Comparison of ENCODE assay signal across 14 cellular contexts in the genomic region with DNA sequence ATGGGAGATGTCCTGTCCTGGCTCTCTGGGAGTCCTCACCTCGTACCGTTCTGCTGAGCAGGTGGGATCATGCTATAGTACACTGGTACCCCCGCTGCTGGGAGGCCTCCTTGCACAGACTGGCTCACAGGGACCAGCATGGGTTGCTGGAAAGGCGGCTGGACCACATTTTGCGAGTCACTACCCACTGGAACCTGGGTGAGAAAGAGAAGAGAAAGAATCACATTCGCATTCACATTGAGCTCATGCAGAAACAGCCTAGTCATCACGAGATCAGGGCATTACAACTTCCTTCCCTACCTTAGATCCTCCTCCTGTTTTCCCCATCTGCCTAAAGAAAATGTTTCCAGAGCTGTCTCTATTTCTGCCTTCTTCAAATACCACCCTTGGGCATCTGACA. TPM values are rescaled to one million over a fixed set of nuclear protein-coding genes. Genes with fewer than 3 reads are reported as not detected.
DNase-seq lines count a peak whose midpoint lies in the region; ATAC-seq and TF ChIP-seq lines count a peak whose summit lies in the region.
"Had no signal": no experiment of that assay in that cellular context is flagged by ENCODE, and none has a peak within 500 bp of the region (broad histone marks: within the 10 kb centered on the region; RNA-seq: fewer than 3 reads in every experiment).

No MANE protein-coding gene starts in this region.

- in situ Hi-C loops in mammary epithelial cell (cut with MboI; ENCODE audit: low sequenced_read_pairs in 2 of 2), result loop anchor here in 1 of 2 donors (10.0 kb wide), 1 partner anchor 187 kb away; a partner anchor contains a TSS

- H3K36me3 ChIP-seq in mammary epithelial cell (ENCODE audit: insufficient read depth, low read length) (peaks cover 14% of the 10 kb centered on the region), SJCRH30 (no peaks in the 10 kb centered on the region)
- peaks cover 34% of the 10 kb centered on the region for H3K36me3 ChIP-seq in CD8-positive, alpha-beta T cell (ENCODE audit: insufficient read depth, low read length)
- H3K36me3 ChIP-seq: breast epithelium had no signal

- DNase-seq in mammary epithelial cell, result peak; percentile 40
- no peak for DNase-seq in MCF 10A (ENCODE audit: unreplicated experiment)
- DNase-seq in SJCRH30, result peak; percentile 63 to 67
- DNase-seq in epithelial cell of prostate (ENCODE audit: low read depth, low spot score), result no peak
- DNase-seq in CD8-positive, alpha-beta T cell, result no peak
- DNase-seq in activated effector memory CD4-positive, alpha-beta T cell treated with Interleukin-2 at 50 U/mL for 16 hours, result no peak
- DNase-seq in SIG-M5 treated with dmso at 0.1 percent for 504 hours (lab: John Stamatoyannopoulos, UW; ENCODE audit: unreplicated experiment), result no peak
- DNase-seq: NCI-H2029, posterior cingulate gyrus had no signal

- POLR2A ChIA-PET in MCF 10A (lab: Yijun Ruan, JAX), result no interaction called here
- POLR2A ChIA-PET in CD8-positive, alpha-beta T cell (lab: Charles Lee), result no interaction called here

- H3K9me3 ChIP-seq in mammary epithelial cell (replicated peaks; ENCODE audit: insufficient read depth, low read length) (no peaks in the 10 kb centered on the region), SJCRH30 (replicated peaks) (no peaks in the 10 kb centered on the region)
- no peaks in the 10 kb centered on the region for H3K9me3 ChIP-seq in CD8-positive, alpha-beta T cell (ENCODE audit: low read length)
- H3K9me3 ChIP-seq: breast epithelium, suprapubic skin had no signal

- BruUV-seq in mammary epithelial cell (replicated peaks; lab: Mats Ljungman, UMichigan), result no TSS peak
- no TSS peak for BruUV-seq in MCF 10A (replicated peaks; lab: Mats Ljungman, UMichigan)

- H3K4me1 ChIP-seq in mammary epithelial cell (ENCODE audit: insufficient read depth, low read length) (no peaks in the 10 kb centered on the region), SJCRH30 (peaks cover 59% of the 10 kb centered on the region)
- no peaks in the 10 kb centered on the region for H3K4me1 ChIP-seq in CD8-positive, alpha-beta T cell (ENCODE audit: insufficient read depth, low read length)
- H3K4me1 ChIP-seq: breast epithelium, suprapubic skin had no signal

- no peaks in the 10 kb centered on the region for H3K27me3 Mint-ChIP-seq in MCF 10A (ENCODE audit: insufficient read depth, unreplicated experiment)
- H3K27me3 Mint-ChIP-seq in stimulated activated naive CD8-positive, alpha-beta T cell treated with anti-CD3 and anti-CD28 coated beads, Interleukin-15, Interleukin-2, amounts not matched to agents 100 ng/mL and 50 ng/mL, for 24 hours, result no peaks in the 10 kb centered on the region
- H3K27me3 Mint-ChIP-seq in CD8-positive, alpha-beta T cell (ENCODE audit: low read depth), result no peaks in the 10 kb centered on the region

- no peaks in the 10 kb centered on the region for H4K20me1 ChIP-seq in mammary epithelial cell (ENCODE audit: insufficient read depth, low read length)

- no peak for ATAC-seq in CD8-positive, alpha-beta T cell

- no peak overlapping the region for H3K4me2 ChIP-seq in mammary epithelial cell (ENCODE audit: insufficient read depth, low read depth, low read length)

- no peaks in the 10 kb centered on the region for H3K9me3 Mint-ChIP-seq in MCF 10A (ENCODE audit: unreplicated experiment)
- no peaks in the 10 kb centered on the region for H3K9me3 Mint-ChIP-seq in stimulated activated naive CD8-positive, alpha-beta T cell treated with anti-CD3 and anti-CD28 coated beads, Interleukin-15, Interleukin-2, amounts not matched to agents 100 ng/mL and 50 ng/mL, for 24 hours
- no peaks in the 10 kb centered on the region for H3K9me3 Mint-ChIP-seq in CD8-positive, alpha-beta T cell
- H3K9me3 Mint-ChIP-seq: mesothelial cell of epicardium had no signal

- no peak overlapping the region for H2AFZ ChIP-seq in mammary epithelial cell (ENCODE audit: low read depth, low read length)

- H3K79me2 ChIP-seq in mammary epithelial cell (ENCODE audit: insufficient read depth, low read length), result no peaks in the 10 kb centered on the region

- no peaks in the 10 kb centered on the region for H3K27me3 ChIP-seq in mammary epithelial cell (ENCODE audit: insufficient read depth, low read length)
- H3K27me3 ChIP-seq in SJCRH30, result no peaks in the 10 kb centered on the region
- no peaks in the 10 kb centered on the region for H3K27me3 ChIP-seq in CD8-positive, alpha-beta T cell (ENCODE audit: insufficient read depth, low read length)
- H3K27me3 ChIP-seq: breast epithelium, suprapubic skin had no signal

- intact Hi-C loops in mammary epithelial cell (cut with micrococcal nuclease), result no loop called here
- intact Hi-C loops in MCF 10A (cut with micrococcal nuclease), result no loop called here
- intact Hi-C loops in CD8-positive, alpha-beta T cell (cut with DNase I, micrococcal nuclease), result no loop called here

- no peak overlapping the region for H3K9ac ChIP-seq in mammary epithelial cell (ENCODE audit: insufficient read depth, low read length)

- CTCF ChIA-PET in mammary epithelial cell (lab: Charles Lee; ENCODE audit: low non-redundant PET), result no interaction called here
- CTCF ChIA-PET in MCF 10A (lab: Yijun Ruan, JAX), result interaction anchor here (0.6 kb wide), 1 partner anchor 695 kb away, joined by 4 read pairs; no protein-coding TSS in a partner anchor
- CTCF ChIA-PET in CD8-positive, alpha-beta T cell (lab: Charles Lee), result no interaction called here

- WGBS in mammary epithelial cell (ENCODE audit: low coverage, missing lambda C conversion rate), result 77% methylated on average over 6 of the region's 7 CpGs

- H3K27ac ChIP-seq in mammary epithelial cell (ENCODE audit: insufficient read depth, low read depth, low read length) (no peak overlapping the region), SJCRH30 (no peak overlapping the region), epithelial cell of prostate (peak overlapping the region; percentile 18)
- no peak overlapping the region for H3K27ac ChIP-seq in CD8-positive, alpha-beta T cell (ENCODE audit: low read depth, low read length)
- H3K27ac ChIP-seq: breast epithelium, C4-2B, suprapubic skin had no signal

- TF ChIP-seq CTCF in mammary epithelial cell (conservative IDR thresholded peaks at IDR 0.05 in 1 of 2, IDR thresholded peaks at IDR 0.05 in 1 of 2; ENCODE audit: extremely low read depth in 1 of 2, insufficient read depth in 1 of 2, low read depth in 1 of 2, low read length in 2 of 2) (no peak), MCF 10A (IDR thresholded peaks at IDR 0.05; ENCODE audit: unreplicated experiment) (no peak)
- no peak for TF ChIP-seq CTCF in CD8-positive, alpha-beta T cell (IDR thresholded peaks at IDR 0.05)

- H3K4me3 ChIP-seq in mammary epithelial cell (replicated peaks in 1 of 3; ENCODE audit: insufficient read depth in 1 of 3, low read depth in 2 of 3, low read length in 3 of 3), result no peak overlapping the region
- H3K4me3 ChIP-seq in SJCRH30, result no peak overlapping the region
- no peak overlapping the region for H3K4me3 ChIP-seq in CD8-positive, alpha-beta T cell (ENCODE audit: low read depth, low read length)
- H3K4me3 ChIP-seq: breast epithelium, suprapubic skin had no signal

- peaks cover 87% of the 10 kb centered on the region for H3K36me3 Mint-ChIP-seq in MCF 10A (ENCODE audit: insufficient read depth, unreplicated experiment)
- H3K36me3 Mint-ChIP-seq in stimulated activated naive CD8-positive, alpha-beta T cell treated with anti-CD3 and anti-CD28 coated beads, Interleukin-15, Interleukin-2, amounts not matched to agents 100 ng/mL and 50 ng/mL, for 24 hours (ENCODE audit: low read depth), result peaks cover 44% of the 10 kb centered on the region
- H3K36me3 Mint-ChIP-seq in CD8-positive, alpha-beta T cell, result peaks cover 78% of the 10 kb centered on the region

- no peak overlapping the region for H3K4me3 Mint-ChIP-seq in MCF 10A (ENCODE audit: unreplicated experiment)
- H3K4me3 Mint-ChIP-seq in stimulated activated naive CD8-positive, alpha-beta T cell treated with anti-CD3 and anti-CD28 coated beads, Interleukin-15, Interleukin-2, amounts not matched to agents 100 ng/mL and 50 ng/mL, for 24 hours, result no peak overlapping the region
- no peak overlapping the region for H3K4me3 Mint-ChIP-seq in CD8-positive, alpha-beta T cell
- H3K4me3 Mint-ChIP-seq: mesothelial cell of epicardium had no signal

- dilution Hi-C loops in mammary epithelial cell (cut with HindIII; ENCODE audit: low sequenced_read_pairs), result no loop called here

- no peaks in the 10 kb centered on the region for H3K4me1 Mint-ChIP-seq in MCF 10A (ENCODE audit: insufficient read depth, unreplicated experiment)
- peaks cover 13% of the 10 kb centered on the region for H3K4me1 Mint-ChIP-seq in stimulated activated naive CD8-positive, alpha-beta T cell treated with anti-CD3 and anti-CD28 coated beads, Interleukin-15, Interleukin-2, amounts not matched to agents 100 ng/mL and 50 ng/mL, for 24 hours (ENCODE audit: low read depth)
- H3K4me1 Mint-ChIP-seq in CD8-positive, alpha-beta T cell (ENCODE audit: low read depth), result peaks cover 3% of the 10 kb centered on the region

- no peak overlapping the region for H3K27ac Mint-ChIP-seq in MCF 10A (ENCODE audit: low read depth, unreplicated experiment)
- H3K27ac Mint-ChIP-seq in stimulated activated naive CD8-positive, alpha-beta T cell treated with anti-CD3 and anti-CD28 coated beads, Interleukin-15, Interleukin-2, amounts not matched to agents 100 ng/mL and 50 ng/mL, for 24 hours, result peak overlapping the region; percentile 87
- no peak overlapping the region for H3K27ac Mint-ChIP-seq in CD8-positive, alpha-beta T cell
- H3K27ac Mint-ChIP-seq: mesothelial cell of epicardium had no signal

RNA-seq across cellular contexts. Expression of a gene that starts 17.3 kb away (rescaled TPM):
- total RNA-seq in mammary epithelial cell (1 to 10 TPM in 1 of 2 donors, under 1 TPM in 1; 0.50 to 1.2 TPM), MCF 10A (2022) (2.5 and 2.8 TPM in 2 replicates)
- polyA plus RNA-seq in mammary epithelial cell, result 0.35 TPM
- not detected for polyA minus RNA-seq in mammary epithelial cell
- total RNA-seq in SJCRH30 (2014; rRNA removed; shearing (Covaris generic)), result 1,199 and 1,339 TPM in 2 replicates
- 1 to 10 TPM in 1 of 2 experiments, under 1 TPM in 1; 0.54 to 1.5 TPM for total RNA-seq in CD8-positive, alpha-beta T cell

RNA-seq across cellular contexts. Expression of a gene that starts 38.8 kb away (rescaled TPM):
- total RNA-seq in mammary epithelial cell (100 to 1,000 TPM; 266 to 337 TPM), MCF 10A (2022) (375 and 421 TPM in 2 replicates)
- 285 TPM for polyA plus RNA-seq in mammary epithelial cell
- polyA minus RNA-seq in mammary epithelial cell, result 190 TPM
- total RNA-seq in SJCRH30 (2014; rRNA removed; shearing (Covaris generic)), result 1,504 and 1,712 TPM in 2 replicates
- 10 to 100 TPM; 14.2 to 18.6 TPM for total RNA-seq in CD8-positive, alpha-beta T cell

RNA-seq across cellular contexts. Expression of a gene that starts 51.7 kb away (rescaled TPM):
- total RNA-seq in mammary epithelial cell (1 to 10 TPM in 1 of 2 donors, under 1 TPM in 1; 0.67 to 5.3 TPM), MCF 10A (2022) (2.2 and 2.8 TPM in 2 replicates)
- polyA plus RNA-seq in mammary epithelial cell, result 0.51 TPM
- polyA minus RNA-seq in mammary epithelial cell, result 0.41 TPM
- total RNA-seq in SJCRH30 (2014; rRNA removed; shearing (Covaris generic)), result 91.1 and 92.7 TPM in 2 replicates
- total RNA-seq in CD8-positive, alpha-beta T cell, result 1 to 10 TPM; 1.4 to 1.7 TPM

Comparison
In these comparisons a context has a peak if more than half of its experiments do, and no peak if none do; other contexts are left out.
1. DNase-seq: peak in mammary epithelial cell (single experiment) and SJCRH30 (2 of 2); none in MCF 10A (single experiment), epithelial cell of prostate (single experiment), CD8-positive, alpha-beta T cell (0 of 7), activated effector memory CD4-positive, alpha-beta T cell treated with Interleukin-2 at 50 U/mL for 16 hours (single experiment) and SIG-M5 treated with dmso at 0.1 percent for 504 hours (single experiment).
2. RNA of a gene that starts 17.3 kb away (total RNA-seq): 1,199 to 1,339 TPM in SJCRH30; 2.5 to 2.8 TPM in MCF 10A, 0.54 to 1.5 TPM in CD8-positive, alpha-beta T cell and 0.50 to 1.2 TPM in mammary epithelial cell; every median in the first group is over 100 times any median in the second.
3. RNA of a gene that starts 38.8 kb away (total RNA-seq): 1,504 to 1,712 TPM in SJCRH30, 375 to 421 TPM in MCF 10A and 266 to 337 TPM in mammary epithelial cell; 14.2 to 18.6 TPM in CD8-positive, alpha-beta T cell; every median in the first group is over 10 times any median in the second.
4. RNA of a gene that starts 51.7 kb away (total RNA-seq): 91.1 to 92.7 TPM in SJCRH30; 0.67 to 5.3 TPM in mammary epithelial cell, 2.2 to 2.8 TPM in MCF 10A and 1.4 to 1.7 TPM in CD8-positive, alpha-beta T cell; every median in the first group is over 10 times any median in the second.